Comparison of ENCODE assay signal across 6 cellular contexts in the genomic region with DNA sequence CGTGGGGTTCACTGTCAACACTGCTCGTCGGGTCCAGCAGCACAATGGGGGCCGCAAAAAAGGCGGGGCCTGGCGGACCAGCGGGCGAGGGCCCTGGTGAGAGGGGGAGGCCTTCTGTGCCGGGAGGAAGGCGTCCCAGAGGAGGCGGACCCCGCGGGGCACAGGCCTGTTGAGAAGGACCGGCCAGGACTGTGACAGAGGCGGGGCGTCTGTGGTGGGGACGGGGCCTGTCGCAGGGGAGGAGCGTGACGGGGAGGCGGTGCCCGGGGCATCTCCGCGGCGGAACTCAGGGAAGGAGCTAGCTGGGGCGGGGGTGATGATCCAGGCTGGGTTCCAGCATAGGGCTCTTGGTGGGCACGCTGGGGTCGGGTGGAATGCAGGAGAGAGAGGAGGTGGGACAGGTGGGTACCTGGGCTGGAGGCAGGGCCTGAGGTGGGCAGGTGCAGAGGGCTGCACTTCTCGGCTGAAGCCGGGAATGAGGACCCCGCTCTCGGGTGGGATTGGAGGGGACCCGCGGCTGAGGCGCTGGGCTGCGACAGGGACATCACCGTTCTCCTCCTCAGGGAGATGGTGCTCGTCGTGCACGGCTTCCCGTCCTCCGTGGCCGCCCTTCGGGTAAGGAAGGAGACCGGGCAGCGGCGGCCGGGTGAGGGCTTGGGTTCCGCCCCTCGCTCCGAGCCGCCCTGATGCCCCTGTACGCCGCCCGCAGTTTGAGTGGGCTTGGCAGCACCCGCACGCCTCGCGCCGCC. TPM values are rescaled to one million over a fixed set of nuclear protein-coding genes. Genes with fewer than 3 reads are reported as not detected.
DNase-seq lines count a peak whose midpoint lies in the region; ATAC-seq, FAIRE-seq and TF ChIP-seq lines count a peak whose summit lies in the region.
"Not testable (repeated sequence)": the region's sequence is repeated elsewhere in the genome, so short reads cannot be mapped to it uniquely, and the experiment has no call there.

No MANE protein-coding gene starts in this region.

- H3K27ac ChIP-seq in heart left ventricle; rectal smooth muscle tissue (ENCODE audit: low read depth, low read length): not testable (repeated sequence)

- WGBS in heart left ventricle, 4 donors: 7 to 12% (median 9%) methylated on average over 14 to 19 of the region's 60 CpGs; no CpG with 5 or more reads in 1 of the 4 donors

- intact Hi-C loops in heart left ventricle (cut with DNase I): not testable (repeated sequence)

- H3K4me1 ChIP-seq in heart left ventricle; rectal smooth muscle tissue (ENCODE audit: control insufficient read depth, insufficient read depth, low read length): not testable (repeated sequence)

- H3K4me3 ChIP-seq in heart left ventricle (peak overlapping the region in 10 of 12 donors; percentile 7 to 60 (median 48)), rectal smooth muscle tissue (ENCODE audit: low read length) (peak overlapping the region; percentile 48)

- H3K27me3 ChIP-seq in heart left ventricle; rectal smooth muscle tissue (ENCODE audit: control insufficient read depth, insufficient read depth, low read length): not testable (repeated sequence)

- peak; percentile 41 for DNase-seq in activated T-cell treated with anti-CD3 and anti-CD28 coated beads, Interleukin-2, amount 50 U/mL, for 1 hour
- not testable (repeated sequence) for DNase-seq in heart left ventricle

- ATAC-seq in GM21717 (IDR thresholded peaks at IDR 0.05; ENCODE audit: unreplicated experiment) (peak; percentile 61), HG03442 (IDR thresholded peaks at IDR 0.05; ENCODE audit: unreplicated experiment) (peak; percentile 50), heart left ventricle (peak; percentile 58 to 83 (median 80))

- not testable (repeated sequence) for H3K36me3 ChIP-seq in heart left ventricle; rectal smooth muscle tissue (ENCODE audit: control insufficient read depth, insufficient read depth, low read length)

- not testable (repeated sequence) for TF ChIP-seq CTCF in heart left ventricle (IDR thresholded peaks at IDR 0.05)

- not testable (repeated sequence) for H3K9ac ChIP-seq in rectal smooth muscle tissue (ENCODE audit: low read length)

- FAIRE-seq in G401.6 (lab: Jason Lieb, UNC): peak; percentile 70

- not testable (repeated sequence) for TF ChIP-seq POLR2A in heart left ventricle (IDR thresholded peaks at IDR 0.05)

- H3K9me3 ChIP-seq in heart left ventricle: not testable (repeated sequence)

RNA-seq across cellular contexts. Expression of a gene that starts 0.7 kb away (rescaled TPM):
- 10 to 100 TPM in 7 of 9 donors, 1 to 10 TPM in 2; 8.2 to 32.2 (median 26.0) TPM for total RNA-seq in heart left ventricle
- polyA plus RNA-seq in heart left ventricle: 10 to 100 TPM; 19.2 to 25.6 TPM

RNA-seq across cellular contexts. Expression of a gene that starts 0.9 kb away (rescaled TPM):
- total RNA-seq in heart left ventricle: 100 to 1,000 TPM in 2 of 9 donors, 10 to 100 TPM in 7; 41.6 to 129 (median 58.2) TPM
- 100 to 1,000 TPM; 140 to 204 TPM for polyA plus RNA-seq in heart left ventricle

RNA-seq across cellular contexts. Expression of a gene that starts 4.7 kb away (rescaled TPM):
- 10 to 100 TPM in 3 of 9 donors, 1 to 10 TPM in 6; 1.2 to 14.9 (median 9.7) TPM for total RNA-seq in heart left ventricle
- 10 to 100 TPM in 1 of 2 donors, 1 to 10 TPM in 1; 5.2 to 10.8 TPM for polyA plus RNA-seq in heart left ventricle

RNA-seq across cellular contexts. Expression of a gene that starts 10.9 kb away (rescaled TPM):
- total RNA-seq in heart left ventricle: 100 to 1,000 TPM in 1 of 9 donors, 10 to 100 TPM in 3, 1 to 10 TPM in 5; 4.3 to 102 (median 8.5) TPM
- 10 to 100 TPM in 1 of 2 donors, 1 to 10 TPM in 1; 6.4 to 16.8 TPM for polyA plus RNA-seq in heart left ventricle

RNA-seq across cellular contexts. Expression of a gene that starts 53.9 kb away (rescaled TPM):
- total RNA-seq in heart left ventricle: 10 to 100 TPM in 1 of 9 donors, 1 to 10 TPM in 6, under 1 TPM in 2; 0.63 to 12.3 (median 3.9) TPM
- 1 to 10 TPM; 1.9 to 3.5 TPM for polyA plus RNA-seq in heart left ventricle
